16 cellular contexts compared by ENCODE assay signal in the genomic region with DNA sequence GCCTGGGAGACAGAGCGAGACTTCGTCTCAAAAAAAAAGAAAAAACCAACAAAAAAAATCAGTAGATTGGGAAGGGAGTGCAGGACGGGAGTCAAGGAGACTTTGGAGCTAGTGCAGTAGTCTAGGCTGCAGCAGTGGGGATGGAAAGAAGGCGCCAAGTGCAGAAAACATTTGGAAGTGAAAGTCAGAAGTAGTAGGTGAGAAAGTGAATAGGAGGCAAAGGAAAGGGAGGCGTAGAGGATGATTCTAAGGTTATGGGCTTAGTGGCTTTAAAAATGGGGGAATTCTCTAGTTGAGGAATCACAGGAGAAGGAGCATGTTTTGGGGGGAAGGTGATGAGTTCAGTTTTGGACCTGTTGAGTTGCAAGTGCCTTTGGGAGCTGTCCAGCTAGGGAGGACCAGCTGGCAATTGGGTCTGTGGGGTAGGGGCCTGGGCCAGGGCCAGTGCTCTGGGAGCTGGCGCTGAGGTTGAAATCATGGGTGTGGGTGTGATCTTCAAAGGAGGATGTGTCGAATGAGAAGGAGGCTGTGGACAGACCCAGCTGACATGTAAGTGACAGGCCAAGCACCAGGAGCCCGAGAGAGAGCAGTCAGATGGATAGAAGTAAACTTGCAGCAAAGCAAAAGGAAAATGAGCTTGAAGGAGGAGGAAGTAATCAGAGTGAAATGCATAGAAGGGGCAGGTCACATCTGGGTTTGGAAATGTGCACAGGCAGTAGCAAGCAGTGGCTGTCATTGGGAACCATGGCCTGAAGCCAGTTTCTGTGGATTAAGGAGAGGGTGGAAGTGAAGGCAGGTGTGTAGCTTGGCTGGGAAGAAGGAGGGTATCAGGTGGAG.
"Had no signal": no experiment of that assay in that cellular context is flagged by ENCODE, and none has a peak within 500 bp of the region (broad histone marks: within the 10 kb centered on the region; RNA-seq: fewer than 3 reads in every experiment).

No MANE protein-coding gene starts in this region.

- H3K36me3 ChIP-seq: thyroid gland, vagina had no signal

- H3K27me3 Mint-ChIP-seq: activated CD8-positive, alpha-beta T cell treated with anti-CD3 and anti-CD28 coated beads for 36 hours; effector memory CD8-positive, alpha-beta T cell; stimulated activated naive CD8-positive, alpha-beta T cell treated with anti-CD3 and anti-CD28 coated beads, Interleukin-15, Interleukin-2, amounts not matched to agents 100 ng/mL and 50 ng/mL, for 24 hours had no signal

- DNase-seq: activated CD8-positive, alpha-beta memory T cell treated with anti-CD3 and anti-CD28 coated beads, Interleukin-2, amount 50 U/mL, for 4 hours; activated CD8-positive, alpha-beta T cell treated with anti-CD3 and anti-CD28 coated beads for 36 hours; activated naive CD4-positive, alpha-beta T cell treated with anti-CD3 and anti-CD28 coated beads for 36 hours; effector memory CD8-positive, alpha-beta T cell; kidney; left ventricle myocardium superior; mesenchymal stem cell; sigmoid colon; stimulated activated CD4-positive, alpha-beta T cell treated with anti-CD3 and anti-CD28 coated beads, Interleukin-2, amount 100 ng/mL, for 48 hours; stimulated activated CD8-positive, alpha-beta memory T cell treated with anti-CD3 and anti-CD28 coated beads, Interleukin-4, amount 100 ng/mL, for 48 hours; thyroid gland had no signal

- H3K36me3 Mint-ChIP-seq: natural killer cell treated with Interleukin-12 subunit alpha and Interleukin-12 subunit beta and Interleukin-15 and Interleukin-18, amount 100 ng/mL, for 72 hours had no signal

- H3K4me3 Mint-ChIP-seq: activated CD8-positive, alpha-beta T cell treated with anti-CD3 and anti-CD28 coated beads for 36 hours; activated naive CD4-positive, alpha-beta T cell treated with anti-CD3 and anti-CD28 coated beads for 36 hours; effector memory CD8-positive, alpha-beta T cell; natural killer cell treated with Interleukin-12 subunit alpha and Interleukin-12 subunit beta and Interleukin-15 and Interleukin-18, amount 100 ng/mL, for 72 hours; stimulated activated naive CD8-positive, alpha-beta T cell treated with anti-CD3 and anti-CD28 coated beads, Interleukin-15, Interleukin-2, amounts not matched to agents 100 ng/mL and 50 ng/mL, for 24 hours had no signal

- ATAC-seq: activated CD8-positive, alpha-beta T cell treated with anti-CD3 and anti-CD28 coated beads for 36 hours; effector memory CD8-positive, alpha-beta T cell; gastroesophageal sphincter; left ventricle myocardium superior; natural killer cell treated with Interleukin-12 subunit alpha and Interleukin-12 subunit beta and Interleukin-15 and Interleukin-18, amount 100 ng/mL, for 72 hours had no signal

- H3K9me3 ChIP-seq: gastroesophageal sphincter, sigmoid colon, thyroid gland, vagina had no signal

- H3K27ac Mint-ChIP-seq: activated CD8-positive, alpha-beta T cell treated with anti-CD3 and anti-CD28 coated beads for 36 hours; activated naive CD4-positive, alpha-beta T cell treated with anti-CD3 and anti-CD28 coated beads for 36 hours; effector memory CD8-positive, alpha-beta T cell; natural killer cell treated with Interleukin-12 subunit alpha and Interleukin-12 subunit beta and Interleukin-15 and Interleukin-18, amount 100 ng/mL, for 72 hours; stimulated activated naive CD8-positive, alpha-beta T cell treated with anti-CD3 and anti-CD28 coated beads, Interleukin-15, Interleukin-2, amounts not matched to agents 100 ng/mL and 50 ng/mL, for 24 hours had no signal

- H3K27me3 ChIP-seq: gastroesophageal sphincter, sigmoid colon, thyroid gland, vagina had no signal

- H3K27ac ChIP-seq: epithelial cell of prostate, gastroesophageal sphincter, sigmoid colon, thyroid gland, vagina had no signal

- H3K9me3 Mint-ChIP-seq: activated CD8-positive, alpha-beta T cell treated with anti-CD3 and anti-CD28 coated beads for 36 hours; activated naive CD4-positive, alpha-beta T cell treated with anti-CD3 and anti-CD28 coated beads for 36 hours; effector memory CD8-positive, alpha-beta T cell; natural killer cell treated with Interleukin-12 subunit alpha and Interleukin-12 subunit beta and Interleukin-15 and Interleukin-18, amount 100 ng/mL, for 72 hours; stimulated activated naive CD8-positive, alpha-beta T cell treated with anti-CD3 and anti-CD28 coated beads, Interleukin-15, Interleukin-2, amounts not matched to agents 100 ng/mL and 50 ng/mL, for 24 hours had no signal

- H3K4me3 ChIP-seq: gastroesophageal sphincter, sigmoid colon, thyroid gland, vagina had no signal
